29 cellular contexts compared by ENCODE assay signal in genomic region chr13:110886475-110887241, GRCh38. TPM values are rescaled to one million over a fixed set of nuclear protein-coding genes. Genes with fewer than 3 reads are reported as not detected.
DNase-seq lines count a peak whose midpoint lies in the region; FAIRE-seq and TF ChIP-seq lines count a peak whose summit lies in the region.
"Had no signal": no experiment of that assay in that cellular context is flagged by ENCODE, and none has a peak within 500 bp of the region (broad histone marks: within the 10 kb centered on the region; RNA-seq: fewer than 3 reads in every experiment).

No MANE protein-coding gene starts in this region.

- no peak overlapping the region for H3K14ac ChIP-seq in H1 (ENCODE audit: insufficient read length)
- no peak overlapping the region for H3K14ac ChIP-seq in trophoblast cell (ENCODE audit: low read length)

- no peaks in the 10 kb centered on the region for H3K27me3 ChIP-seq in H1 (replicated peaks in 1 of 4; ENCODE audit: control insufficient read depth in 3 of 4, extremely low read depth in 1 of 4, insufficient read depth in 3 of 4, low read length in 3 of 4)
- no peaks in the 10 kb centered on the region for H3K27me3 ChIP-seq in trophoblast cell (ENCODE audit: insufficient read depth, low read length)
- H3K27me3 ChIP-seq in osteoblast (ENCODE audit: insufficient read depth, low read length), result no peaks in the 10 kb centered on the region
- H3K27me3 ChIP-seq: body of pancreas, pancreas, right atrium auricular region, stomach, vagina had no signal

- H3K18ac ChIP-seq in H1 (ENCODE audit: extremely low read depth, low read length), result no peak overlapping the region
- no peak overlapping the region for H3K18ac ChIP-seq in trophoblast cell (ENCODE audit: low read length)

- H2AFZ ChIP-seq in H1 (ENCODE audit: low read length) (no peak overlapping the region), trophoblast cell (ENCODE audit: insufficient read depth, low read length, poor library complexity) (no peak overlapping the region), osteoblast (ENCODE audit: low read length) (no peak overlapping the region)

- H4K8ac ChIP-seq in H1 (ENCODE audit: extremely low read depth, insufficient read depth, low read length) (no peak overlapping the region), trophoblast cell (ENCODE audit: low read depth, low read length) (no peak overlapping the region)

- H4K20me1 ChIP-seq in H1 (replicated peaks in 1 of 2; ENCODE audit: control insufficient read depth in 1 of 2, insufficient read depth in 2 of 2, low read length in 2 of 2), result peaks cover 0 to 8% of the 10 kb centered on the region in 2 experiments
- no peaks in the 10 kb centered on the region for H4K20me1 ChIP-seq in osteoblast (ENCODE audit: insufficient read depth, low read length)

- no peaks in the 10 kb centered on the region for H3K4me1 ChIP-seq in HEK293 (ENCODE audit: control insufficient read depth, insufficient read depth, low read length)
- H3K4me1 ChIP-seq in H1 (replicated peaks in 1 of 4; ENCODE audit: control insufficient read depth in 3 of 4, insufficient read depth in 4 of 4, low read length in 3 of 4), result peaks cover 2 to 7% (median 4%) of the 10 kb centered on the region in 4 experiments; a peak in 5 of 7 replicates
- H3K4me1 ChIP-seq in trophoblast cell (ENCODE audit: control insufficient read depth in 1 of 2, insufficient read depth in 2 of 2, low read length in 2 of 2), result peaks cover 3 to 13% of the 10 kb centered on the region in 2 experiments
- H3K4me1 ChIP-seq in osteoblast (ENCODE audit: insufficient read depth, low read length), result no peaks in the 10 kb centered on the region
- H3K4me1 ChIP-seq: lower lobe of right lung had no signal

- no peak overlapping the region for H2BK20ac ChIP-seq in H1 (ENCODE audit: low read length)

- H2BK12ac ChIP-seq in H1 (ENCODE audit: low read depth, low read length) (no peak overlapping the region), trophoblast cell (ENCODE audit: low read length) (no peak overlapping the region)

- H3K9me3 ChIP-seq in HEK293 (ENCODE audit: control insufficient read depth, insufficient read depth, low read depth, low read length) (no peaks in the 10 kb centered on the region), H1 (ENCODE audit: insufficient read depth in 2 of 2, low read depth in 1 of 2, low read length in 1 of 2) (no peaks in the 10 kb centered on the region), trophoblast cell (ENCODE audit: insufficient read depth, low read depth, low read length) (no peaks in the 10 kb centered on the region), osteoblast (ENCODE audit: low read depth, low read length) (no peaks in the 10 kb centered on the region)
- H3K9me3 ChIP-seq: body of pancreas, lower lobe of right lung, pancreas, right atrium auricular region, stomach, vagina had no signal

- no peaks in the 10 kb centered on the region for H3K23me2 ChIP-seq in H1 (ENCODE audit: low read depth, low read length)

- POLR2A ChIA-PET in HEK293 (lab: Yijun Ruan, JAX), result no interaction called here
- POLR2A ChIA-PET in H1 (lab: Charles Lee; ENCODE audit: partially characterized antibody), result interaction anchor here (0.7 to 7.2 kb wide), 16 partner anchors 9 to 276 kb away, joined by 3 to 50 read pairs (median 4); partner anchors contain the start of gene ANKRD10

- no peak overlapping the region for H4K5ac ChIP-seq in H1 (ENCODE audit: insufficient read length, low read depth, low read length)

- no peak overlapping the region for H4K91ac ChIP-seq in H1 (replicated peaks; ENCODE audit: insufficient read length, low read length)
- no peak overlapping the region for H4K91ac ChIP-seq in trophoblast cell (ENCODE audit: low read depth, low read length)

- H3K9ac ChIP-seq in H1 (replicated peaks in 1 of 4; ENCODE audit: extremely low read depth in 1 of 4, low read depth in 3 of 4, low read length in 3 of 4), result no peak overlapping the region
- H3K9ac ChIP-seq in trophoblast cell (ENCODE audit: low read length), result peak overlapping the region; percentile 18

- no peak for FAIRE-seq in H1 (lab: Jason Lieb, UNC)
- FAIRE-seq: A204.1, endometrium, frontal cortex, pancreas, small intestine, TTC549 had no signal

- 70% methylated on average over 5 of the region's 5 CpGs; no CpG with 5 or more reads in 1 of the 2 experiments for WGBS in H1 (ENCODE audit: extremely low coverage in 1 of 2, insufficient coverage in 1 of 2, insufficient read length in 1 of 2, insufficient replicate concordance in 2 of 2, low coverage in 1 of 2, low lambda C conversion rate in 2 of 2, missing lambda C conversion rate in 1 of 2), 2 experiments
- no CpG with 5 or more reads among the region's 5 CpGs for WGBS in trophoblast cell (ENCODE audit: extremely low coverage, insufficient coverage, insufficient read length)

- H2BK120ac ChIP-seq in H1 (replicated peaks; ENCODE audit: low read depth, low read length) (no peak overlapping the region), trophoblast cell (ENCODE audit: insufficient read depth, low read length, poor library complexity) (no peak overlapping the region)

- H4K12ac ChIP-seq in trophoblast cell (ENCODE audit: low read depth, low read length), result no peak overlapping the region

- no peak overlapping the region for H3K4ac ChIP-seq in H1 (replicated peaks; ENCODE audit: insufficient read length, low read depth, low read length)
- H3K4ac ChIP-seq in trophoblast cell (ENCODE audit: low read depth, low read length), result peak overlapping the region; percentile 59

- DNase-seq in NCI-H82 (lab: John Stamatoyannopoulos, UW) (peak; percentile 52), NCI-H82 treated with DMSO at 0.1 percent for 48 hours (lab: John Stamatoyannopoulos, UW; ENCODE audit: unreplicated experiment) (no peak), H1 (ENCODE audit: low read depth in 1 of 2, low spot score in 2 of 2) (peak in 1 of 2 experiments; percentile 55), trophoblast cell (no peak), NCI-H446 treated with DMSO at 0.1 percent for 48 hours (lab: John Stamatoyannopoulos, UW) (no peak), GM13977 (ENCODE audit: low spot score) (no peak), osteoblast (ENCODE audit: insufficient read length, low spot score, missing footprints) (no peak)
- DNase-seq: activated CD4-positive, alpha-beta T cell treated with anti-CD3 and anti-CD28 coated beads, Interleukin-2, amount 50 U/mL, for 4 hours; activated naive CD4-positive, alpha-beta T cell treated with anti-CD3 and anti-CD28 coated beads for 36 hours; body of pancreas; dermis blood vessel endothelial cell; GOT3; lower lobe of right lung; NCI-H146; NCI-H2107; NCI-H446; pancreas; stomach; T-helper 17 cell had no signal

- TF ChIP-seq POLR2A in H1 (IDR thresholded peaks at IDR 0.05; ENCODE audit: control extremely low read depth in 1 of 2, low read depth in 2 of 2, low read length in 2 of 2), result no peak; a peak in 1 of 3 replicates

- H2BK5ac ChIP-seq in H1 (ENCODE audit: low read depth, low read length) (no peak overlapping the region; the same call in 1 of the 2 replicates), trophoblast cell (ENCODE audit: low read depth, low read length, poor library complexity) (no peak overlapping the region)

- H3K79me1 ChIP-seq in H1 (ENCODE audit: low read depth, low read length), result no peaks in the 10 kb centered on the region
- H3K79me1 ChIP-seq in trophoblast cell (ENCODE audit: low read length), result no peaks in the 10 kb centered on the region

- CTCF ChIA-PET in HEK293 (lab: Yijun Ruan, JAX) (interaction anchor here (0.9 kb wide), 1 partner anchor 37 kb away, joined by 3 read pairs; no protein-coding TSS in a partner anchor), H1 (lab: Charles Lee; ENCODE audit: partially characterized antibody) (interaction anchor here (0.6 to 2.5 kb wide), 7 partner anchors 11 to 293 kb away, joined by 3 to 12 read pairs (median 5); no protein-coding TSS in a partner anchor)

- H3K4me2 ChIP-seq in H1 (ENCODE audit: insufficient read depth in 1 of 2, low read depth in 2 of 2, low read length in 2 of 2), result no peak overlapping the region
- H3K4me2 ChIP-seq in trophoblast cell (ENCODE audit: low read length), result no peak overlapping the region
- no peak overlapping the region for H3K4me2 ChIP-seq in osteoblast (ENCODE audit: insufficient read depth, low read length)

- no peaks in the 10 kb centered on the region; a peak in 1 of 3 replicates for H3K36me3 ChIP-seq in HEK293 (ENCODE audit: control insufficient read depth in 2 of 2, insufficient read depth in 1 of 2, low read length in 2 of 2)
- peaks cover 0 to 11% (median 0%) of the 10 kb centered on the region in 4 experiments; a peak in 1 of 8 replicates for H3K36me3 ChIP-seq in H1 (ENCODE audit: control insufficient read depth in 2 of 4, insufficient read depth in 4 of 4, low read length in 3 of 4)
- H3K36me3 ChIP-seq in trophoblast cell (ENCODE audit: control insufficient read depth in 1 of 2, insufficient read depth in 2 of 2, low read length in 2 of 2), result no peaks in the 10 kb centered on the region
- H3K36me3 ChIP-seq in osteoblast (ENCODE audit: insufficient read depth, low read length), result no peaks in the 10 kb centered on the region
- H3K36me3 ChIP-seq: pancreas, right atrium auricular region, vagina had no signal

- in situ Hi-C loops in GM13977 (cut with MboI; ENCODE audit: low pct_unique_long_range_greater_than_20kb, low sequenced_read_pairs, unreplicated experiment), result no loop called here

- TF ChIP-seq CTCF in HEK293 (tag by site-specific recombination; IDR thresholded peaks at IDR 0.05), result no peak
- TF ChIP-seq CTCF in H1 (IDR thresholded peaks at IDR 0.05; ENCODE audit: control extremely low read depth in 1 of 3, insufficient read depth in 1 of 3, low read depth in 1 of 3, low read length in 3 of 3), result no peak
- no peak for TF ChIP-seq CTCF in GM13977 (IDR thresholded peaks at IDR 0.05; ENCODE audit: extremely low read depth, insufficient read depth, missing control alignments)
- no peak for TF ChIP-seq CTCF in osteoblast (IDR thresholded peaks at IDR 0.05; ENCODE audit: extremely low read depth, low read depth, low read length)

- H2AK5ac ChIP-seq in H1 (ENCODE audit: low read depth, low read length) (no peak overlapping the region), trophoblast cell (ENCODE audit: low read length) (no peak overlapping the region)

- H2BK15ac ChIP-seq in H1 (ENCODE audit: low read length), result 0 out of 2 replicates have a peak overlapping the region, but pooled peaks have one; percentile 16

- no peak overlapping the region for H3K4me3 ChIP-seq in HEK293 (ENCODE audit: low read depth, low read length)
- no peak overlapping the region for H3K4me3 ChIP-seq in H1 (ENCODE audit: extremely low read depth in 1 of 4, insufficient read depth in 2 of 4, low read depth in 3 of 4, low read length in 4 of 4)
- no peak overlapping the region for H3K4me3 ChIP-seq in trophoblast cell (ENCODE audit: low read depth, low read length)
- no peak overlapping the region for H3K4me3 ChIP-seq in osteoblast (ENCODE audit: insufficient read depth, low read length)
- H3K4me3 ChIP-seq: body of pancreas, lower lobe of right lung, pancreas, right atrium auricular region, SK-N-MC, stomach, vagina had no signal

- TF ChIP-seq EP300 in H1 (IDR thresholded peaks at IDR 0.05; ENCODE audit: borderline replicate concordance in 1 of 2, low read depth in 2 of 2, low read length in 2 of 2), result no peak

- H3K23ac ChIP-seq in H1 (ENCODE audit: insufficient read length) (no peak overlapping the region), trophoblast cell (ENCODE audit: low read length) (no peak overlapping the region)

- TF ChIP-seq RAD21 in H1 (IDR thresholded peaks at IDR 0.05 in 1 of 2, conservative IDR thresholded peaks at IDR 0.05 in 1 of 2; ENCODE audit: low read depth in 2 of 2, low read length in 2 of 2), result no peak

- H3K56ac ChIP-seq in H1 (replicated peaks; ENCODE audit: insufficient read length, low read depth, low read length), result no peak overlapping the region

- H3K79me2 ChIP-seq in H1 (ENCODE audit: control insufficient read depth in 1 of 2, insufficient read depth in 2 of 2, low read length in 2 of 2) (no peaks in the 10 kb centered on the region), trophoblast cell (ENCODE audit: control insufficient read depth, insufficient read depth, low read length, poor library complexity) (no peaks in the 10 kb centered on the region), osteoblast (ENCODE audit: insufficient read depth, low read length) (no peaks in the 10 kb centered on the region)

- H3K27ac ChIP-seq in HEK293 (ENCODE audit: extremely low read depth, low read depth, low read length), result no peak overlapping the region
- no peak overlapping the region for H3K27ac ChIP-seq in H1 (ENCODE audit: low read depth, low read length)
- no peak overlapping the region for H3K27ac ChIP-seq in trophoblast cell (ENCODE audit: low read depth, low read length)
- H3K27ac ChIP-seq in osteoblast (ENCODE audit: low read depth, low read length), result no peak overlapping the region
- H3K27ac ChIP-seq: lower lobe of right lung, right atrium auricular region, RWPE1, SK-N-MC had no signal

RNA-seq across cellular contexts. Expression of gene ANKRD10, which starts 28.2 kb away (rescaled TPM):
- total RNA-seq in H1 (2021; fragmentation: NEBNext Ultra II Directional; extraction: Animal tissue kit (Norgen Biotek cat#: 25700)), result 201 and 218 TPM in 2 replicates
- polyA plus RNA-seq in H1 (2011; rRNA removed), result 146 and 153 TPM in 2 replicates
- polyA plus RNA-seq in H1 (2011; cell fraction: cytosol; rRNA removed), result 188 TPM
- polyA plus RNA-seq in H1 (2011; cell fraction: nucleus; rRNA removed), result 274 TPM
- 150 to 219 TPM (median 165 TPM) in 4 replicates for polyA plus RNA-seq in H1 (2012, experiment 1 of 2)
- polyA plus RNA-seq in H1 (2012, experiment 2 of 2), result 51.7 TPM
- 152 TPM for polyA plus RNA-seq in H1 (2013, experiment 1 of 2)
- 135 TPM for polyA plus RNA-seq in H1 (2013, experiment 2 of 2)
- polyA minus RNA-seq in H1 (2011; rRNA and poly(A)+ RNA removed), result 161 and 189 TPM in 2 replicates
- polyA minus RNA-seq in H1 (2011; cell fraction: cytosol; rRNA and poly(A)+ RNA removed), result 312 TPM
- polyA minus RNA-seq in H1 (2011; cell fraction: nucleus; rRNA and poly(A)+ RNA removed), result 593 TPM
- polyA plus RNA-seq in trophoblast cell (2013), result 58.8 and 60.1 TPM in 2 replicates
- 128 and 156 TPM in 2 replicates for total RNA-seq in osteoblast
